8 cellular contexts compared by ENCODE assay signal in the genomic region with DNA sequence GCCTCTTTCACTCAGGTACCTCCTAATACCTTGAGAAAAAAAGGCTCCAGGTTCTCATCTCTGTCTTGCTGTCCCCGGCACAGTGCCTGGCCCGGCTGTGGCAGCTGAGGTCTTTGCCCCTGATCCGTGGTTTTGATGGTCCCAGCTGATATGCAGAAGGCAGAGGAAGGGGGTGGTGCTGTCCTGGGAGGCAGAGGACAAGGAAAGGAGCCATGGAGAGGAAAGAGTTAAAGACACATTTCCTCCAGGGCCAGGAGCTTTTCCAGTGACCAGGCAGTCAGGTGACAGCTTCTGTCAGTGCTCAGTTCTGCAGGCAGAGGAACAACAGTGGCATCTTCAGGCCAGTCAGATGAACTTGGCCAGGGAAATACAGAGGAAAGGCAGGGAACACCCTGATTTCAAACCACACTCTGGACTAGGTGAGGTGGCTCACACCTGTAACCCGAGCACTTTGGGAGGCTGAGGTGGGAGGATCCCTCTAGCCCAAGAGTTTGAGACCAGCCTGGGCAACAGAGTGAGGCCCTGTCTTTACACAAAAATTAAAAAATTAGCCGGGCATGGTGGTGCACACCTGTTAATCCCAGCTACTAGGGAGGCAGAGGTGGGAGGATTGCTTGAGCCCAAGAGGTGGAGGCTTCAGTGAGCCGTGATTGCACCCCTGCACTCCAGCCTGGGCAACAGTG. TPM values are rescaled to one million over a fixed set of nuclear protein-coding genes. Genes with fewer than 3 reads are reported as not detected.
DNase-seq lines count a peak whose midpoint lies in the region; TF ChIP-seq lines count a peak whose summit lies in the region.

No MANE protein-coding gene starts in this region.

- H3K4me3 Mint-ChIP-seq in activated CD4-positive, alpha-beta T cell treated with anti-CD3 and anti-CD28 coated beads, Interleukin-2, amount 10 ng/mL, durations not matched to agents 24 days and 14 days: no peak overlapping the region

- H3K27ac ChIP-seq in neural cell (ENCODE audit: low read length): no peak overlapping the region
- H3K27ac ChIP-seq in effector memory CD4-positive, alpha-beta T cell (ENCODE audit: insufficient read depth, low read length, poor library complexity, severe bottlenecking): no peak overlapping the region
- H3K27ac ChIP-seq in tibial nerve: no peak overlapping the region

- 80 to 81% methylated on average over 5 to 6 of the region's 6 CpGs for WGBS in tibial nerve, 2 donors

- no peaks in the 10 kb centered on the region for H3K36me3 ChIP-seq in neural cell (ENCODE audit: insufficient read depth, low read length)
- no peaks in the 10 kb centered on the region for H3K36me3 ChIP-seq in effector memory CD4-positive, alpha-beta T cell (ENCODE audit: control insufficient read depth, insufficient read depth, low read length)
- no peaks in the 10 kb centered on the region for H3K36me3 ChIP-seq in tibial nerve

- H4K20me1 ChIP-seq in neural cell (ENCODE audit: insufficient read depth): no peaks in the 10 kb centered on the region

- H3F3A ChIP-seq in neural cell (ENCODE audit: insufficient read depth, low read length, poor library complexity, severe bottlenecking): peaks cover 3% of the 10 kb centered on the region

- TF ChIP-seq POLR2A in tibial nerve (IDR thresholded peaks at IDR 0.05): no peak

- peaks cover 3% of the 10 kb centered on the region for H3K36me3 Mint-ChIP-seq in activated CD4-positive, alpha-beta T cell treated with anti-CD3 and anti-CD28 coated beads, Interleukin-2, amount 10 ng/mL, durations not matched to agents 24 days and 14 days (ENCODE audit: low read depth)

- no peaks in the 10 kb centered on the region for H3K9me3 ChIP-seq in neural cell (ENCODE audit: low read length)
- H3K9me3 ChIP-seq in effector memory CD4-positive, alpha-beta T cell (ENCODE audit: control insufficient read depth, low read length): no peaks in the 10 kb centered on the region
- H3K9me3 ChIP-seq in tibial nerve: no peaks in the 10 kb centered on the region

- TF ChIP-seq EP300 in neural cell (conservative IDR thresholded peaks at IDR 0.05; ENCODE audit: poor library complexity, severe bottlenecking) (no peak), tibial nerve (IDR thresholded peaks at IDR 0.05) (no peak)

- H3K4me1 ChIP-seq in effector memory CD4-positive, alpha-beta T cell (ENCODE audit: control insufficient read depth, insufficient read depth, low read length, poor library complexity, severe bottlenecking): peaks cover 9% of the 10 kb centered on the region
- H3K4me1 ChIP-seq in tibial nerve: peaks cover 0 to 20% (median 11%) of the 10 kb centered on the region in 4 donors

- DNase-seq in AG08395 (ENCODE audit: low spot score): peak; percentile 69
- peak; percentile 39 for DNase-seq in GM20000 (ENCODE audit: low spot score)
- DNase-seq in NCI-H526 treated with DMSO at 0.1 percent for 48 hours (lab: John Stamatoyannopoulos, UW): peak; percentile 32
- peak; percentile 95 for DNase-seq in cerebellum (ENCODE audit: low spot score)
- no peak for DNase-seq in activated CD4-positive, alpha-beta T cell treated with anti-CD3 and anti-CD28 coated beads, Interleukin-2, amount 10 ng/mL, durations not matched to agents 24 days and 14 days
- DNase-seq in effector memory CD4-positive, alpha-beta T cell: no peak
- no peak for DNase-seq in tibial nerve (ENCODE audit: low spot score in 2 of 2)

- H3K4me3 ChIP-seq in neural cell (ENCODE audit: low read length): no peak overlapping the region
- no peak overlapping the region for H3K4me3 ChIP-seq in effector memory CD4-positive, alpha-beta T cell (ENCODE audit: insufficient read depth, low read depth, low read length, poor library complexity, severe bottlenecking)
- H3K4me3 ChIP-seq in tibial nerve: no peak overlapping the region

- H3K27me3 ChIP-seq in neural cell (ENCODE audit: insufficient read depth, low read depth, low read length): no peaks in the 10 kb centered on the region
- no peaks in the 10 kb centered on the region for H3K27me3 ChIP-seq in effector memory CD4-positive, alpha-beta T cell (replicated peaks; ENCODE audit: control insufficient read depth, insufficient read depth, low read length, poor library complexity, severe bottlenecking)
- H3K27me3 ChIP-seq in tibial nerve: no peaks in the 10 kb centered on the region

- no peaks in the 10 kb centered on the region for H3K9me2 ChIP-seq in neural cell (ENCODE audit: insufficient read depth, low read length)

- H3K79me2 ChIP-seq in neural cell (replicated peaks; ENCODE audit: insufficient read depth, low read length): peaks cover 8% of the 10 kb centered on the region

- TF ChIP-seq CTCF in GM20000 (IDR thresholded peaks at IDR 0.05; ENCODE audit: extremely low read depth, missing control alignments) (peak; percentile 19), neural cell (IDR thresholded peaks at IDR 0.05; ENCODE audit: poor library complexity, severe bottlenecking) (peak; percentile 90), tibial nerve (IDR thresholded peaks at IDR 0.05) (peak in 2 of 5 experiments; percentile 8 to 30)

- H3K9ac ChIP-seq in neural cell (ENCODE audit: low read length): no peak overlapping the region

- H3K27me3 Mint-ChIP-seq in activated CD4-positive, alpha-beta T cell treated with anti-CD3 and anti-CD28 coated beads, Interleukin-2, amount 10 ng/mL, durations not matched to agents 24 days and 14 days: no peaks in the 10 kb centered on the region

- no peak overlapping the region for H3K4me2 ChIP-seq in neural cell (ENCODE audit: low read length)

- peak; percentile 97 for TF ChIP-seq RAD21 in neural cell (conservative IDR thresholded peaks at IDR 0.05)

- intact Hi-C loops in activated CD4-positive, alpha-beta T cell treated with anti-CD3 and anti-CD28 coated beads, Interleukin-2, amount 10 ng/mL, durations not matched to agents 24 days and 14 days (cut with micrococcal nuclease): loop anchor here (5.0 kb wide), 1 partner anchor 632 kb away; no protein-coding TSS in a partner anchor

- H2AFZ ChIP-seq in neural cell (ENCODE audit: low read depth, low read length): no peak overlapping the region

- no peaks in the 10 kb centered on the region for H3K9me3 Mint-ChIP-seq in activated CD4-positive, alpha-beta T cell treated with anti-CD3 and anti-CD28 coated beads, Interleukin-2, amount 10 ng/mL, durations not matched to agents 24 days and 14 days

- peaks cover 16% of the 10 kb centered on the region for H3K4me1 Mint-ChIP-seq in activated CD4-positive, alpha-beta T cell treated with anti-CD3 and anti-CD28 coated beads, Interleukin-2, amount 10 ng/mL, durations not matched to agents 24 days and 14 days

- H3K27ac Mint-ChIP-seq in activated CD4-positive, alpha-beta T cell treated with anti-CD3 and anti-CD28 coated beads, Interleukin-2, amount 10 ng/mL, durations not matched to agents 24 days and 14 days: no peak overlapping the region

TF ChIP-seq in neural cell, 6 proteins besides CTCF, POLR2A, EP300 and RAD21:
- TF ChIP-seq, protein P1, sequence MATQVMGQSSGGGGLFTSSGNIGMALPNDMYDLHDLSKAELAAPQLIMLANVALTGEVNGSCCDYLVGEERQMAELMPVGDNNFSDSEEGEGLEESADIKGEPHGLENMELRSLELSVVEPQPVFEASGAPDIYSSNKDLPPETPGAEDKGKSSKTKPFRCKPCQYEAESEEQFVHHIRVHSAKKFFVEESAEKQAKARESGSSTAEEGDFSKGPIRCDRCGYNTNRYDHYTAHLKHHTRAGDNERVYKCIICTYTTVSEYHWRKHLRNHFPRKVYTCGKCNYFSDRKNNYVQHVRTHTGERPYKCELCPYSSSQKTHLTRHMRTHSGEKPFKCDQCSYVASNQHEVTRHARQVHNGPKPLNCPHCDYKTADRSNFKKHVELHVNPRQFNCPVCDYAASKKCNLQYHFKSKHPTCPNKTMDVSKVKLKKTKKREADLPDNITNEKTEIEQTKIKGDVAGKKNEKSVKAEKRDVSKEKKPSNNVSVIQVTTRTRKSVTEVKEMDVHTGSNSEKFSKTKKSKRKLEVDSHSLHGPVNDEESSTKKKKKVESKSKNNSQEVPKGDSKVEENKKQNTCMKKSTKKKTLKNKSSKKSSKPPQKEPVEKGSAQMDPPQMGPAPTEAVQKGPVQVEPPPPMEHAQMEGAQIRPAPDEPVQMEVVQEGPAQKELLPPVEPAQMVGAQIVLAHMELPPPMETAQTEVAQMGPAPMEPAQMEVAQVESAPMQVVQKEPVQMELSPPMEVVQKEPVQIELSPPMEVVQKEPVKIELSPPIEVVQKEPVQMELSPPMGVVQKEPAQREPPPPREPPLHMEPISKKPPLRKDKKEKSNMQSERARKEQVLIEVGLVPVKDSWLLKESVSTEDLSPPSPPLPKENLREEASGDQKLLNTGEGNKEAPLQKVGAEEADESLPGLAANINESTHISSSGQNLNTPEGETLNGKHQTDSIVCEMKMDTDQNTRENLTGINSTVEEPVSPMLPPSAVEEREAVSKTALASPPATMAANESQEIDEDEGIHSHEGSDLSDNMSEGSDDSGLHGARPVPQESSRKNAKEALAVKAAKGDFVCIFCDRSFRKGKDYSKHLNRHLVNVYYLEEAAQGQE (IDR thresholded peaks at IDR 0.05; ENCODE audit: borderline replicate concordance): no peak
- peak; percentile 98 for TF ChIP-seq SMC3 (conservative IDR thresholded peaks at IDR 0.05; ENCODE audit: poor library complexity)

RNA-seq across cellular contexts. Expression of a gene that starts 3.3 kb away (rescaled TPM):
- 24.0 TPM for total RNA-seq in cerebellum
- 23.5 and 26.3 TPM in 2 replicates for polyA plus RNA-seq in neural cell
- polyA minus RNA-seq in neural cell: 30.9 and 36.0 TPM in 2 replicates
- total RNA-seq in activated CD4-positive, alpha-beta T cell treated with anti-CD3 and anti-CD28 coated beads, Interleukin-2, amount 10 ng/mL, durations not matched to agents 24 days and 14 days: 30.0 and 32.7 TPM in 2 replicates
- 10 to 100 TPM; 23.6 to 46.2 (median 28.6) TPM for total RNA-seq in tibial nerve

RNA-seq across cellular contexts. Expression of a gene that starts 24.7 kb away (rescaled TPM):
- total RNA-seq in cerebellum (58.7 TPM), tibial nerve (1 to 10 TPM; 1.5 to 2.4 (median 1.9) TPM)
- polyA plus RNA-seq in neural cell: 7.7 and 8.1 TPM in 2 replicates
- polyA minus RNA-seq in neural cell: 12.9 and 14.9 TPM in 2 replicates
- 0.66 and 0.96 TPM in 2 replicates for total RNA-seq in activated CD4-positive, alpha-beta T cell treated with anti-CD3 and anti-CD28 coated beads, Interleukin-2, amount 10 ng/mL, durations not matched to agents 24 days and 14 days

Comparison
In these comparisons a context has a peak if more than half of its experiments do, and no peak if none do; other contexts are left out.
1. DNase-seq: peak in AG08395 (single experiment), GM20000 (single experiment), NCI-H526 treated with DMSO at 0.1 percent for 48 hours (single experiment) and cerebellum (single experiment); none in activated CD4-positive, alpha-beta T cell treated with anti-CD3 and anti-CD28 coated beads, Interleukin-2, amount 10 ng/mL, durations not matched to agents 24 days and 14 days (single experiment), effector memory CD4-positive, alpha-beta T cell (0 of 3) and tibial nerve (0 of 2).
2. RNA of a gene that starts 24.7 kb away (total RNA-seq): 58.7 TPM in cerebellum (single experiment); 1.5 to 2.4 TPM in tibial nerve and 0.66 to 0.96 TPM in activated CD4-positive, alpha-beta T cell treated with anti-CD3 and anti-CD28 coated beads, Interleukin-2, amount 10 ng/mL, durations not matched to agents 24 days and 14 days; every median in the first group is over 10 times any median in the second.